In genomic region chr7:43449577-43449976, GRCh38 we compare ENCODE assay signal across 1 cellular context.
TF ChIP-seq lines count a peak whose summit lies in the region.

No MANE protein-coding gene starts in this region.

TF ChIP-seq in GM12878, 131 proteins besides CTCF, POLR2A, EP300 and RAD21 (continued from another document):
- TF ChIP-seq SKIL (IDR thresholded peaks at IDR 0.05; ENCODE audit: low read depth, poor library complexity, severe bottlenecking), result no peak
